In genomic region chr16:85349413-85350145, GRCh38 we compare ENCODE assay signal across 17 cellular contexts.
A peak's percentile ranks its signal among the peaks of the same experiment; 100 is the strongest.
DNase-seq lines count a peak whose midpoint lies in the region; ATAC-seq and TF ChIP-seq lines count a peak whose summit lies in the region.
"Had no signal": no experiment of that assay in that cellular context is flagged by ENCODE, and none has a peak within 500 bp of the region (broad histone marks: within the 10 kb centered on the region; RNA-seq: fewer than 3 reads in every experiment).

No MANE protein-coding gene starts in this region.

- H3K36me3 Mint-ChIP-seq in type B pancreatic cell = peaks cover 13% of the 10 kb centered on the region

- H3K27me3 ChIP-seq in NT2/D1 (ENCODE audit: insufficient read depth, insufficient read length) (no peaks in the 10 kb centered on the region), hepatocyte (no peaks in the 10 kb centered on the region)
- H3K27me3 ChIP-seq: uterus had no signal

- peak overlapping the region; percentile 36 for H3K9ac ChIP-seq in NT2/D1 (ENCODE audit: insufficient read length, low read depth)

- peaks cover 5% of the 10 kb centered on the region for H3K9me3 Mint-ChIP-seq in type B pancreatic cell

- no peak overlapping the region for H2AFZ ChIP-seq in hepatocyte

- H3K4me1 ChIP-seq in NT2/D1 (ENCODE audit: insufficient read depth, insufficient read length) (peaks cover 26% of the 10 kb centered on the region), hepatocyte (ENCODE audit: insufficient read depth) (peaks cover 58% of the 10 kb centered on the region)

- TF ChIP-seq CTCF in hepatocyte (IDR thresholded peaks at IDR 0.05; ENCODE audit: poor library complexity) = no peak
- no peak for TF ChIP-seq CTCF in type B pancreatic cell (conservative IDR thresholded peaks at IDR 0.05)

- DNase-seq in NCI-H345 (lab: John Stamatoyannopoulos, UW) (peak; percentile 55), NCI-H345 treated with DMSO at 0.1 percent for 48 hours (lab: John Stamatoyannopoulos, UW; ENCODE audit: unreplicated experiment) (no peak), NT2/D1 (ENCODE audit: low read depth, low spot score) (no peak), hepatocyte (ENCODE audit: low spot score) (no peak), type B pancreatic cell (ENCODE audit: extremely low spot score, unreplicated experiment) (peak; percentile 64), mucosa of gallbladder (ENCODE audit: low spot score) (no peak), pons (ENCODE audit: low spot score) (no peak)
- DNase-seq: HCEC 1CT; hippocampal formation; left colon; naive B cell; NCI-H187 treated with DMSO at 0.1 percent for 48 hours; stimulated activated naive CD4-positive, alpha-beta T cell; uterus had no signal

- H3K4me3 Mint-ChIP-seq in type B pancreatic cell = peak overlapping the region; percentile 50

- H3K27ac Mint-ChIP-seq in type B pancreatic cell = peak overlapping the region; percentile 49
- H3K27ac Mint-ChIP-seq: naive B cell had no signal

- H3K27me3 Mint-ChIP-seq in type B pancreatic cell = no peaks in the 10 kb centered on the region

- no peaks in the 10 kb centered on the region for H3K9me2 ChIP-seq in hepatocyte (replicated peaks; ENCODE audit: insufficient read depth)

- H3K36me3 ChIP-seq in NT2/D1 (ENCODE audit: insufficient read depth, insufficient read length, low read length) (no peaks in the 10 kb centered on the region), hepatocyte (replicated peaks; ENCODE audit: insufficient read depth, low read depth) (no peaks in the 10 kb centered on the region)
- H3K36me3 ChIP-seq: uterus had no signal

- 68% methylated on average over 20 of the region's 24 CpGs for WGBS in hepatocyte (ENCODE audit: low lambda C conversion rate, missing lambda C conversion rate)

- peaks cover 7% of the 10 kb centered on the region; the same call in 1 of the 2 replicates for H3K9me3 ChIP-seq in NT2/D1 (ENCODE audit: insufficient read depth, low read length)
- H3K9me3 ChIP-seq in hepatocyte (ENCODE audit: low read depth) = no peaks in the 10 kb centered on the region
- H3K9me3 ChIP-seq: uterus had no signal

- ATAC-seq in GM21423 (IDR thresholded peaks at IDR 0.05; ENCODE audit: unreplicated experiment) = no peak
- ATAC-seq: activated CD4-positive, CD25-positive, alpha-beta regulatory T cell treated with anti-CD3 and anti-CD28 coated beads, Interleukin-2, amount 50 U/mL, for 24 hours; left colon had no signal

- peaks cover 49% of the 10 kb centered on the region for H3K4me1 Mint-ChIP-seq in type B pancreatic cell (ENCODE audit: unreplicated experiment)

- peak overlapping the region; percentile 85 for H3K27ac ChIP-seq in hepatocyte
- H3K27ac ChIP-seq: skin epidermis, uterus had no signal

- no peaks in the 10 kb centered on the region for H4K20me1 ChIP-seq in hepatocyte (ENCODE audit: insufficient read depth, poor library complexity, severe bottlenecking)

- peaks cover 4% of the 10 kb centered on the region for H3K79me2 ChIP-seq in hepatocyte

- H3K4me3 ChIP-seq in NT2/D1 (ENCODE audit: insufficient read length, low read depth) (no peak overlapping the region), hepatocyte (no peak overlapping the region)
- H3K4me3 ChIP-seq: skin epidermis, uterus had no signal

- peak overlapping the region; percentile 41 for H3K4me2 ChIP-seq in hepatocyte

Comparison
In these comparisons a context has a peak if more than half of its experiments do, and no peak if none do; other contexts are left out.
1. DNase-seq: peak in NCI-H345 (single experiment) and type B pancreatic cell (single experiment); none in NCI-H345 treated with DMSO at 0.1 percent for 48 hours (single experiment), NT2/D1 (single experiment), hepatocyte (single experiment), mucosa of gallbladder (single experiment) and pons (single experiment).